8 cellular contexts compared by ENCODE assay signal in the genomic region with DNA sequence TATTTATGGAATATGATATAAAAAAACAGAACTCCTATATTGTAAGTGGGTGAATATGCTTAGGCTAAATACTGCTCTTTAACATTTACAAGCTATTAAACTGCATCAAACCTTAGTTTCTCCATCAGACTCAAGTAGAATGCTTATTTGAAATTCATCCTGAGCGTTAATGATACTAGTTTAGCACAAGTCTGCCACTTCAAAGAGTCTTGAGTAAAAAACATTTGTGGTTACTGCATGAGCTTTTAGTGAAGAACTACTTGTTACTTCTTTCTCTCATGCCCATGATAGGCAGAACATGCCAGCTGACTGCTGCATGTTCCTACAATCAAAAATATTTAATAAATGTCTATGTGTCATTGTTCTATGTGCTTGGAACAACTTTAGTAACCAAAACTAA.
"Had no signal": no experiment of that assay in that cellular context is flagged by ENCODE, and none has a peak within 500 bp of the region (broad histone marks: within the 10 kb centered on the region; RNA-seq: fewer than 3 reads in every experiment).

No MANE protein-coding gene starts in this region.

- H3K27ac Mint-ChIP-seq: H9 had no signal

- H2AFZ ChIP-seq: GM23248 had no signal

- DNase-seq: GM23248, GOT3, H9, HCEC 1CT, IMR-90, Kasumi-1, KG1 had no signal

- H3K9ac ChIP-seq: GM23248 had no signal

- H3K4me3 ChIP-seq: GM23248 had no signal

- H3K27ac ChIP-seq: GM23248, HL-60 had no signal

- H3K4me3 Mint-ChIP-seq: H9 had no signal
